8 cellular contexts compared by ENCODE assay signal in genomic region chr6:158560787-158561246, GRCh38. TPM values are rescaled to one million over a fixed set of nuclear protein-coding genes. Genes with fewer than 3 reads are reported as not detected.
DNase-seq lines count a peak whose midpoint lies in the region; ATAC-seq, FAIRE-seq and TF ChIP-seq lines count a peak whose summit lies in the region.

No MANE protein-coding gene starts in this region.

- H4K20me1 ChIP-seq in MM.1S (ENCODE audit: insufficient read depth, low read length): no peaks in the 10 kb centered on the region
- H4K20me1 ChIP-seq in GM12878 (ENCODE audit: control insufficient read depth, insufficient read depth): no peaks in the 10 kb centered on the region; the same call in 1 of the 2 replicates

- H3K4me2 ChIP-seq in MM.1S (ENCODE audit: low read depth, low read length) (peak overlapping the region; percentile 68; the same call in 1 of the 2 replicates), GM12878 (ENCODE audit: control insufficient read depth, insufficient read depth) (peak overlapping the region; percentile 98)

- 13% methylated on average over 21 of the region's 21 CpGs for WGBS in GM12878 (ENCODE audit: insufficient coverage, insufficient replicate concordance, low lambda C conversion rate, missing lambda C conversion rate)

- no peak for TF ChIP-seq EP300 in GM12878 (IDR thresholded peaks at IDR 0.05; ENCODE audit: borderline replicate concordance in 1 of 2, control insufficient read depth in 1 of 2, low read depth in 2 of 2, low read length in 2 of 2)

- H3F3A ChIP-seq in MM.1S (ENCODE audit: insufficient read depth, low read length): no peaks in the 10 kb centered on the region

- in situ Hi-C loops in GM12878 (cut with MboI): no loop called here

- ATAC-seq in GM12878 (peak; percentile 40), left lobe of liver (peak; percentile 47), thoracic aorta (ENCODE audit: insufficient number of reproducible peaks, low FRiP score, low read depth) (no peak), HG02970 (IDR thresholded peaks at IDR 0.05; ENCODE audit: low FRiP score, unreplicated experiment) (no peak), GM19328 (IDR thresholded peaks at IDR 0.05; ENCODE audit: unreplicated experiment) (no peak), HG03469 (IDR thresholded peaks at IDR 0.05; ENCODE audit: unreplicated experiment) (no peak)

- CTCF ChIA-PET in GM12878 (lab: Yijun Ruan, JAX): no interaction called here

- H3K9me3 ChIP-seq in MM.1S (replicated peaks; ENCODE audit: insufficient read depth, low read length) (no peaks in the 10 kb centered on the region), GM12878 (replicated peaks; ENCODE audit: control insufficient read depth, insufficient read depth, low read length) (no peaks in the 10 kb centered on the region), thoracic aorta (no peaks in the 10 kb centered on the region)

- no peaks in the 10 kb centered on the region for H3K4me1 ChIP-seq in MM.1S (ENCODE audit: low read length)
- H3K4me1 ChIP-seq in GM12878 (ENCODE audit: control insufficient read depth, insufficient read depth, low read length): peaks cover 12% of the 10 kb centered on the region
- H3K4me1 ChIP-seq in thoracic aorta (ENCODE audit: control insufficient read depth in 1 of 2, low read depth in 2 of 2): peaks cover 8 to 15% of the 10 kb centered on the region in 2 donors

- POLR2A ChIA-PET in GM12878 (lab: Charles Lee): no interaction called here

- no TSS peak for BruUV-seq in GM12878 (replicated peaks; lab: Mats Ljungman, UMichigan)

- SMC1A ChIA-PET in GM12878 (lab: Charles Lee; ENCODE audit: uncharacterized antibody, unreplicated experiment): interaction anchor here (1.3 kb wide), 1 partner anchor 41 kb away, joined by 3 read pairs; no protein-coding TSS in a partner anchor

- no peak for TF ChIP-seq RAD21 in GM12878 (IDR thresholded peaks at IDR 0.05; ENCODE audit: insufficient read depth, low read depth, low read length)

- no peak overlapping the region for H3K27ac ChIP-seq in MM.1S (ENCODE audit: low read length)
- H3K27ac ChIP-seq in GM12878 (ENCODE audit: control insufficient read depth, insufficient read depth): peak overlapping the region; percentile 69
- peak overlapping the region in 1 of 2 donors; percentile 82 for H3K27ac ChIP-seq in thoracic aorta

- peaks cover 7% of the 10 kb centered on the region for H3K79me2 ChIP-seq in MM.1S (ENCODE audit: low read length)
- H3K79me2 ChIP-seq in GM12878 (ENCODE audit: control insufficient read depth, insufficient read depth, low read length): peaks cover 14% of the 10 kb centered on the region

- no peak for DNase-seq in GM12864 (ENCODE audit: low read depth)
- no peak for DNase-seq in MM.1S
- no peak for DNase-seq in GM12878 (ENCODE audit: low read depth, low spot score)
- no peak for DNase-seq in left lobe of liver (ENCODE audit: low spot score)
- no peak for DNase-seq in thoracic aorta (ENCODE audit: low spot score)

- FAIRE-seq in GM12878 (lab: Jason Lieb, UNC): no peak

- H3K36me3 ChIP-seq in MM.1S (replicated peaks; ENCODE audit: insufficient read depth, low read length): no peaks in the 10 kb centered on the region
- no peaks in the 10 kb centered on the region for H3K36me3 ChIP-seq in GM12878 (ENCODE audit: control insufficient read depth in 2 of 2, insufficient read depth in 2 of 2, low read length in 1 of 2)
- no peaks in the 10 kb centered on the region for H3K36me3 ChIP-seq in thoracic aorta

- intact Hi-C loops in GM12878 (cut with micrococcal nuclease; ENCODE audit: unreplicated experiment): loop anchor here (2.0 to 5.0 kb wide), 2 partner anchors 44 to 86 kb away; no protein-coding TSS in a partner anchor

- TF ChIP-seq POLR2A in GM12878 (IDR thresholded peaks at IDR 0.05; ENCODE audit: low read depth, low read length): no peak

- no peaks in the 10 kb centered on the region for H3K9me2 ChIP-seq in MM.1S (replicated peaks; ENCODE audit: insufficient read depth, low read length)

- H3K9ac ChIP-seq in MM.1S (ENCODE audit: low read length) (peak overlapping the region; percentile 78; the same call in 1 of the 2 replicates), GM12878 (ENCODE audit: control insufficient read depth, insufficient read depth, low read length) (peak overlapping the region; percentile 85; the same call in 1 of the 2 replicates)

- RAD21 ChIA-PET in GM12878 (lab: Charles Lee; ENCODE audit: unreplicated experiment): no interaction called here

- H3K27me3 ChIP-seq in MM.1S (replicated peaks; ENCODE audit: insufficient read depth, low read length) (peaks cover 5% of the 10 kb centered on the region), GM12878 (replicated peaks in 1 of 2; ENCODE audit: control insufficient read depth in 2 of 2, insufficient read depth in 2 of 2, low read length in 1 of 2) (no peaks in the 10 kb centered on the region), thoracic aorta (replicated peaks; ENCODE audit: insufficient read depth) (no peaks in the 10 kb centered on the region)

- no peak for TF ChIP-seq CTCF in GM12864 (IDR thresholded peaks at IDR 0.05; ENCODE audit: low read depth, low read length, missing control alignments)
- no peak for TF ChIP-seq CTCF in MM.1S (IDR thresholded peaks at IDR 0.05; ENCODE audit: low read length)
- no peak for TF ChIP-seq CTCF in GM12878 (IDR thresholded peaks at IDR 0.05 in 2 of 3, conservative IDR thresholded peaks at IDR 0.05 in 1 of 3; ENCODE audit: control insufficient read depth in 2 of 3, extremely low read depth in 1 of 3, insufficient read depth in 1 of 3, low read depth in 3 of 3, low read length in 3 of 3)
- no peak for TF ChIP-seq CTCF in thoracic aorta (IDR thresholded peaks at IDR 0.05)

- H3K4me3 ChIP-seq in GM12864 (ENCODE audit: low read depth, low read length) (peak overlapping the region; percentile 75), MM.1S (ENCODE audit: low read length) (peak overlapping the region; percentile 64), GM12878 (peak overlapping the region; percentile 79), thoracic aorta (peak overlapping the region; percentile 93)

- H2AFZ ChIP-seq in MM.1S (ENCODE audit: low read length): no peak overlapping the region
- peak overlapping the region; percentile 94 for H2AFZ ChIP-seq in GM12878 (ENCODE audit: control insufficient read depth, low read depth, low read length)

TF ChIP-seq in GM12878, 131 proteins besides CTCF, POLR2A, EP300 and RAD21:
- 0 out of 2 replicates have a peak, but pooled peaks have one; percentile 43 for TF ChIP-seq NBN (IDR thresholded peaks at IDR 0.05)
- no peak for TF ChIP-seq ZNF207 (IDR thresholded peaks at IDR 0.05; ENCODE audit: borderline replicate concordance)

RNA-seq across cellular contexts. Expression of gene TMEM181, which starts 0.9 kb away (rescaled TPM):
- total RNA-seq in GM12878 (2013; cell fraction: nucleolus; rRNA removed): 30.3 TPM in 2 replicates
- total RNA-seq in GM12878 (2014; rRNA removed) (5.2 and 5.5 TPM in 2 replicates), GM12878 (2014; rRNA removed; fragmentation: Illumina TruSeq; extraction: Trizol) (5.8 and 5.9 TPM in 2 replicates), GM12878 (2021) (4.5 and 5.3 TPM in 2 replicates), left lobe of liver (12.0 TPM), thoracic aorta (10 to 100 TPM; 21.4 to 26.3 TPM)
- polyA plus RNA-seq in GM12878 (2011; ENCODE audit: low read depth): 2.5 TPM
- polyA plus RNA-seq in GM12878 (2011; rRNA removed) (7.9 and 9.2 TPM in 2 replicates), GM12878 (2014; fragmentation: Illumina TruSeq; extraction: Trizol) (7.2 and 8.1 TPM in 2 replicates), GM12878 (2014; fragmentation: Nextera tagmentation; extraction: Ambion mirVana) (1 to 10 TPM; 1.5 to 2.3 TPM), GM12878 (2014; rRNA removed) (5.6 and 5.8 TPM in 2 replicates), GM12878 (2016; fragmentation: Nextera tagmentation; extraction: Ambion mirVana) (1 to 10 TPM; 3.2 to 3.9 TPM)
- polyA plus RNA-seq in GM12878 (2011; cell fraction: cytosol; rRNA removed): 3.8 and 4.0 TPM in 2 replicates
- 8.1 and 10.7 TPM in 2 replicates for polyA plus RNA-seq in GM12878 (2011; cell fraction: nucleus; rRNA removed)
- 3.2 and 3.4 TPM in 2 replicates for polyA plus RNA-seq in GM12878 (2012)
- 6.2 and 8.4 TPM in 2 replicates for polyA minus RNA-seq in GM12878 (2011; rRNA and poly(A)+ RNA removed)
- 3.1 and 3.6 TPM in 2 replicates for polyA minus RNA-seq in GM12878 (2011; cell fraction: cytosol; rRNA and poly(A)+ RNA removed)
- 2.9 and 3.5 TPM in 2 replicates for polyA minus RNA-seq in GM12878 (2011; cell fraction: nucleus; rRNA and poly(A)+ RNA removed)

Comparison
In these comparisons a context has a peak if more than half of its experiments do, and no peak if none do; other contexts are left out.
1. ATAC-seq: peak in GM12878 (single experiment) and left lobe of liver (single experiment); none in thoracic aorta (single experiment), HG02970 (single experiment), GM19328 (single experiment) and HG03469 (single experiment).
2. Peak in every context shown above with its lines, with median percentiles within 50 percentile points of each other: H3K4me3 ChIP-seq.